In the genomic region with DNA sequence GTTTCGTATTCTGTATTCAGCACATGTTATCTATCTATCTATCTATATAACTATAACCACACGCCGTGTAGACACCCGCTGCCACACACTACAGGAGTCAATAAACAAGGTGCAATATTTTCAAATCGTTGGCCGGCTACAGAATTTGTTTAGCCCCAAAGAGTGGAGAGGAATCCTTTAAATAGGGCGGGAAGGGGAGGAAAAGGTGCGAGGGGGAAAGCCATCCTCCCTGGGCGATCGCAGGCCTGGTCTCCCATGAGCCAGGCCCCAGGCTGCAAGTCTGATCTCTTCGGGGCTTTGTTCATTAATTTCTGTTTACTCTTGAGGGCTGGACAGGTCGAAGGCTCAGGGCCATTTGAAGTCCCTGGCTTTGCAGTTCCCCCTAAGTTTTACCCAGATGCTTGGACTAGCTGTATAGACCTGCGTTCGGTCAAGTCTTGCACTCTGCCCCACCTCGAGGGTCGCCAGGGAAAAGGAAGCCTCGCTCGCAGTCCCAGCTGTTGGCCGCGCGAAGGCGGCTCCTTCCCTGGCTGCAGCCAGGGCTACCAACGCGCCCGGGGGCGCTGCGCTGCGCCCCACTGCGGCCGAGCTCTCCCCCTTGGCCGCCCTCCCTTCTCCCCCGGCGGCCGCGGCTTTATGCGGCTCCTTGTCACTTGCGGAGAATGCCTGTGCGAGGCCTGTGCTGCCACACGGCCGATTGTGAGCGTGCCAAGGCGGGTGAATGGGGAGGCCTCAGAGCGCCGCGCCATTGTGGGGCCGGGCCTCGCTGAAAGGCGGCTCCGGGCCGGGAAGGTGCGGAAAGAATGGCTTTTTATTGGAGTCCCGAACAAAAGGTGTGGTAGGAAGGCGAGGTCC, we compare ENCODE assay signal across 12 cellular contexts. TPM values are rescaled to one million over a fixed set of nuclear protein-coding genes. Genes with fewer than 3 reads are reported as not detected.
DNase-seq lines count a peak whose midpoint lies in the region; ATAC-seq and TF ChIP-seq lines count a peak whose summit lies in the region.
"Had no signal": no experiment of that assay in that cellular context is flagged by ENCODE, and none has a peak within 500 bp of the region (broad histone marks: within the 10 kb centered on the region; RNA-seq: fewer than 3 reads in every experiment).

No MANE protein-coding gene starts in this region.

- intact Hi-C loops in lower lobe of right lung (cut with DNase I): no loop called here

- no peak for DNase-seq in activated T-cell treated with anti-CD3 and anti-CD28 coated beads, Interleukin-2, amount 50 U/mL, for 4 hours
- no peak for DNase-seq in activated T-cell treated with anti-CD3 and anti-CD28 coated beads, Interleukin-2, amount 50 U/mL, for 1 hour
- no peak for DNase-seq in lower lobe of right lung
- DNase-seq in stimulated activated naive CD8-positive, alpha-beta T cell treated with anti-CD3 and anti-CD28 coated beads, Interleukin-15, amount 100 ng/mL, for 72 hours: no peak
- DNase-seq: stimulated activated CD4-positive, alpha-beta T cell treated with anti-CD3 and anti-CD28 coated beads, Interleukin-1b, Interleukin-23, amount 100 ng/mL, for 48 hours had no signal

- peaks cover 38% of the 10 kb centered on the region for H3K4me1 Mint-ChIP-seq in activated T-cell treated with anti-CD3 and anti-CD28 coated beads, Interleukin-2, amount 50 U/mL, for 4 hours (ENCODE audit: low read depth)
- peaks cover 10% of the 10 kb centered on the region for H3K4me1 Mint-ChIP-seq in activated T-helper 17 cell treated with anti-CD3 and anti-CD28 coated beads, Interleukin-2, amount 50 U/mL, for 72 hours
- H3K4me1 Mint-ChIP-seq in stimulated activated naive CD8-positive, alpha-beta T cell treated with anti-CD3 and anti-CD28 coated beads, Interleukin-15, amount 100 ng/mL, for 72 hours: peaks cover 64% of the 10 kb centered on the region

- H3K27ac ChIP-seq in lower lobe of right lung: no peak overlapping the region
- H3K27ac ChIP-seq: BLaER1 treated with 17β-estradiol and CSF1 and Interleukin-3, amounts not matched to agents 10 nM and 100 nM; gastroesophageal sphincter had no signal

- peak in 1 of 2 donors; percentile 32 for ATAC-seq in activated T-cell treated with anti-CD3 and anti-CD28 coated beads, Interleukin-2, amount 50 U/mL, for 4 hours
- no peak for ATAC-seq in activated T-helper 17 cell treated with anti-CD3 and anti-CD28 coated beads, Interleukin-2, amount 50 U/mL, for 72 hours (replicated peaks)
- ATAC-seq in lower lobe of right lung (no peak), GM21529 (IDR thresholded peaks at IDR 0.05; ENCODE audit: unreplicated experiment) (no peak), GM18505 (IDR thresholded peaks at IDR 0.05; ENCODE audit: unreplicated experiment) (no peak), GM19324 (IDR thresholded peaks at IDR 0.05; ENCODE audit: low FRiP score, unreplicated experiment) (no peak)
- ATAC-seq in stimulated activated naive CD8-positive, alpha-beta T cell treated with anti-CD3 and anti-CD28 coated beads, Interleukin-15, amount 100 ng/mL, for 72 hours: peak; percentile 21
- ATAC-seq: gastroesophageal sphincter had no signal

- no peak overlapping the region for H3K27ac Mint-ChIP-seq in activated T-helper 17 cell treated with anti-CD3 and anti-CD28 coated beads, Interleukin-2, amount 50 U/mL, for 72 hours
- H3K27ac Mint-ChIP-seq in stimulated activated naive CD8-positive, alpha-beta T cell treated with anti-CD3 and anti-CD28 coated beads, Interleukin-15, amount 100 ng/mL, for 72 hours: no peak overlapping the region

- no peak for TF ChIP-seq CTCF in lower lobe of right lung (IDR thresholded peaks at IDR 0.05)

- peaks cover 80% of the 10 kb centered on the region for H3K27me3 Mint-ChIP-seq in activated T-cell treated with anti-CD3 and anti-CD28 coated beads, Interleukin-2, amount 50 U/mL, for 4 hours (ENCODE audit: low read depth)
- peaks cover 65% of the 10 kb centered on the region for H3K27me3 Mint-ChIP-seq in activated T-helper 17 cell treated with anti-CD3 and anti-CD28 coated beads, Interleukin-2, amount 50 U/mL, for 72 hours
- peaks cover 100% of the 10 kb centered on the region for H3K27me3 Mint-ChIP-seq in stimulated activated naive CD8-positive, alpha-beta T cell treated with anti-CD3 and anti-CD28 coated beads, Interleukin-15, amount 100 ng/mL, for 72 hours

- no peaks in the 10 kb centered on the region for H3K9me3 Mint-ChIP-seq in activated T-cell treated with anti-CD3 and anti-CD28 coated beads, Interleukin-2, amount 50 U/mL, for 4 hours
- no peaks in the 10 kb centered on the region for H3K9me3 Mint-ChIP-seq in activated T-helper 17 cell treated with anti-CD3 and anti-CD28 coated beads, Interleukin-2, amount 50 U/mL, for 72 hours
- H3K9me3 Mint-ChIP-seq in stimulated activated naive CD8-positive, alpha-beta T cell treated with anti-CD3 and anti-CD28 coated beads, Interleukin-15, amount 100 ng/mL, for 72 hours: no peaks in the 10 kb centered on the region

- no peaks in the 10 kb centered on the region for H3K36me3 ChIP-seq in lower lobe of right lung
- H3K36me3 ChIP-seq: BLaER1 treated with 17β-estradiol and CSF1 and Interleukin-3, amounts not matched to agents 10 nM and 100 nM; gastroesophageal sphincter had no signal

- H3K27me3 ChIP-seq in lower lobe of right lung (ENCODE audit: low read depth): peaks cover 99% of the 10 kb centered on the region

- no peaks in the 10 kb centered on the region for H3K36me3 Mint-ChIP-seq in activated T-cell treated with anti-CD3 and anti-CD28 coated beads, Interleukin-2, amount 50 U/mL, for 4 hours (ENCODE audit: insufficient read depth)
- no peaks in the 10 kb centered on the region for H3K36me3 Mint-ChIP-seq in activated T-helper 17 cell treated with anti-CD3 and anti-CD28 coated beads, Interleukin-2, amount 50 U/mL, for 72 hours (ENCODE audit: low read depth)

- H3K4me1 ChIP-seq in lower lobe of right lung: peaks cover 43% of the 10 kb centered on the region

- TF ChIP-seq POLR2A in GM18505 (IDR thresholded peaks at IDR 0.05; ENCODE audit: borderline replicate concordance, extremely low read depth, insufficient read depth, insufficient read length): no peak

- peak overlapping the region; percentile 37 for H3K4me3 Mint-ChIP-seq in activated T-cell treated with anti-CD3 and anti-CD28 coated beads, Interleukin-2, amount 50 U/mL, for 4 hours
- peak overlapping the region; percentile 39 for H3K4me3 Mint-ChIP-seq in activated T-helper 17 cell treated with anti-CD3 and anti-CD28 coated beads, Interleukin-2, amount 50 U/mL, for 72 hours
- H3K4me3 Mint-ChIP-seq in stimulated activated naive CD8-positive, alpha-beta T cell treated with anti-CD3 and anti-CD28 coated beads, Interleukin-15, amount 100 ng/mL, for 72 hours: peak overlapping the region; percentile 54 to 73

- H3K9me3 ChIP-seq in lower lobe of right lung: no peaks in the 10 kb centered on the region
- H3K9me3 ChIP-seq: gastroesophageal sphincter had no signal

- peak overlapping the region; percentile 28 for H3K4me3 ChIP-seq in lower lobe of right lung

RNA-seq across cellular contexts. Expression of gene NKX2-3, which starts 3.9 kb away (rescaled TPM):
- not detected for total RNA-seq in activated T-cell treated with anti-CD3 and anti-CD28 coated beads, Interleukin-2, amount 50 U/mL, for 4 hours
- total RNA-seq in activated T-helper 17 cell treated with anti-CD3 and anti-CD28 coated beads, Interleukin-2, amount 50 U/mL, for 72 hours: not detected
- not detected for total RNA-seq in lower lobe of right lung
- total RNA-seq: HT-29 had no signal
